In genomic region chr15:64749999-64750657, GRCh38 we compare ENCODE assay signal across 11 cellular contexts. TPM values are rescaled to one million over a fixed set of nuclear protein-coding genes. Genes with fewer than 3 reads are reported as not detected.
DNase-seq lines count a peak whose midpoint lies in the region; ATAC-seq and TF ChIP-seq lines count a peak whose summit lies in the region.
"Had no signal": no experiment of that assay in that cellular context is flagged by ENCODE, and none has a peak within 500 bp of the region (broad histone marks: within the 10 kb centered on the region; RNA-seq: fewer than 3 reads in every experiment).

No MANE protein-coding gene starts in this region.

- H3K9ac ChIP-seq in stomach smooth muscle (ENCODE audit: low read length in 2 of 2): peak overlapping the region; percentile 20 to 58

- TF ChIP-seq CTCF in brain microvascular endothelial cell (IDR thresholded peaks at IDR 0.05; ENCODE audit: low read depth, low read length, missing control alignments): peak; percentile 38

- H3K27me3 ChIP-seq in brain microvascular endothelial cell (replicated peaks) (no peaks in the 10 kb centered on the region), stomach smooth muscle (ENCODE audit: control insufficient read depth in 1 of 2, insufficient read depth in 2 of 2, low read length in 2 of 2) (no peaks in the 10 kb centered on the region)
- H3K27me3 ChIP-seq: ovary had no signal

- H3K27ac ChIP-seq in brain microvascular endothelial cell (no peak overlapping the region), stomach smooth muscle (ENCODE audit: low read length) (peak overlapping the region; percentile 92)
- H3K27ac ChIP-seq: 22Rv1, ovary had no signal

- in situ Hi-C loops in brain microvascular endothelial cell (cut with HindIII; ENCODE audit: low pct_ligation_motif_present, low sequenced_read_pairs): no loop called here

- peaks cover 85% of the 10 kb centered on the region for H3K4me1 ChIP-seq in stomach smooth muscle (ENCODE audit: control insufficient read depth, insufficient read depth, low read length)

- no peak overlapping the region for H3K4me3 ChIP-seq in brain microvascular endothelial cell (ENCODE audit: low read depth, low read length)
- H3K4me3 ChIP-seq in stomach smooth muscle (ENCODE audit: low read length in 2 of 2): peak overlapping the region in 1 of 2 donors; percentile 17
- H3K4me3 ChIP-seq: ovary had no signal

- H3K36me3 ChIP-seq in brain microvascular endothelial cell (replicated peaks) (no peaks in the 10 kb centered on the region), stomach smooth muscle (ENCODE audit: control insufficient read depth in 2 of 2, insufficient read depth in 2 of 2, low read length in 2 of 2) (peaks cover 6 to 11% of the 10 kb centered on the region in 2 donors)
- H3K36me3 ChIP-seq: ovary had no signal

- H3K9me3 ChIP-seq in stomach smooth muscle (ENCODE audit: control insufficient read depth in 2 of 2, low read length in 2 of 2): no peaks in the 10 kb centered on the region
- H3K9me3 ChIP-seq: ovary had no signal

- DNase-seq in DMS 273 (lab: John Stamatoyannopoulos, UW; ENCODE audit: unreplicated experiment): peak; percentile 6
- DNase-seq in DMS 273 treated with DMSO at 0.1 percent for 48 hours (lab: John Stamatoyannopoulos, UW): no peak
- DNase-seq in brain microvascular endothelial cell: peak; percentile 14
- peak; percentile 52 for DNase-seq in iPS DF 19.7 (ENCODE audit: low read depth, low spot score)
- DNase-seq in cerebellum (ENCODE audit: low spot score): no peak
- DNase-seq in epidermal melanocyte (ENCODE audit: insufficient read length, low spot score): no peak
- DNase-seq: activated CD4-positive, alpha-beta T cell treated with anti-CD3 and anti-CD28 coated beads for 1 hour; ovary had no signal

- ATAC-seq in GM19463 (IDR thresholded peaks at IDR 0.05; ENCODE audit: unreplicated experiment): no peak

RNA-seq across cellular contexts. Expression of gene RBPMS2, which starts 25.3 kb away (rescaled TPM):
- 0.27 TPM for total RNA-seq in cerebellum

Comparison
In these comparisons a context has a peak if more than half of its experiments do, and no peak if none do; other contexts are left out.
1. DNase-seq: peak in DMS 273 (single experiment), brain microvascular endothelial cell (single experiment) and iPS DF 19.7 (single experiment); none in DMS 273 treated with DMSO at 0.1 percent for 48 hours (single experiment), cerebellum (single experiment) and epidermal melanocyte (single experiment).